ENCODE assay signal across 24 cellular contexts in genomic region chr12:93793983-93794382, GRCh38.
A peak's percentile ranks its signal among the peaks of the same experiment; 100 is the strongest.
DNase-seq lines count a peak whose midpoint lies in the region; ATAC-seq, FAIRE-seq and TF ChIP-seq lines count a peak whose summit lies in the region.
"Had no signal": no experiment of that assay in that cellular context is flagged by ENCODE, and none has a peak within 500 bp of the region (broad histone marks: within the 10 kb centered on the region; RNA-seq: fewer than 3 reads in every experiment).

No MANE protein-coding gene starts in this region.

- no peaks in the 10 kb centered on the region for H3K9me2 ChIP-seq in GM23248 (ENCODE audit: insufficient read depth)

- H3K36me3 ChIP-seq in GM23248 (ENCODE audit: low read depth) = no peaks in the 10 kb centered on the region
- H3K36me3 ChIP-seq: colonic mucosa, upper lobe of right lung had no signal

- H3K79me2 ChIP-seq in GM23248 (ENCODE audit: insufficient read depth) = peaks cover 7% of the 10 kb centered on the region; the same call in 1 of the 2 replicates
- H3K79me2 ChIP-seq: hepatocyte had no signal

- no peak overlapping the region for H3K4me2 ChIP-seq in GM23248 (ENCODE audit: unreplicated experiment)
- H3K4me2 ChIP-seq: hepatocyte, smooth muscle cell had no signal

- H3K4me3 ChIP-seq in GM23248 (no peak overlapping the region), choroid plexus epithelial cell (ENCODE audit: low read depth, low read length) (no peak overlapping the region)
- H3K4me3 ChIP-seq: colonic mucosa, GM12878, hepatocyte, smooth muscle cell, upper lobe of right lung had no signal

- no peaks in the 10 kb centered on the region for H4K20me1 ChIP-seq in GM23248 (ENCODE audit: insufficient read depth)

- peaks cover 30% of the 10 kb centered on the region; the same call in 1 of the 2 replicates for H3F3A ChIP-seq in GM23248 (ENCODE audit: insufficient read depth)

- FAIRE-seq in frontal cortex (lab: Jason Lieb, UNC) = no peak
- FAIRE-seq: GM12878 had no signal

- no peak for ATAC-seq in HG03280 (IDR thresholded peaks at IDR 0.05; ENCODE audit: unreplicated experiment)
- ATAC-seq: activated naive CD8-positive, alpha-beta T cell treated with anti-CD3 and anti-CD28 coated beads, Interleukin-2, amount 50 U/mL, for 24 hours; upper lobe of right lung had no signal

- no peak for TF ChIP-seq CTCF in choroid plexus epithelial cell (conservative IDR thresholded peaks at IDR 0.05; ENCODE audit: low read depth, low read length)

- H3K27ac ChIP-seq in GM23248 = no peak overlapping the region
- H3K27ac ChIP-seq: colonic mucosa, hepatocyte, upper lobe of right lung had no signal

- H3K27me3 ChIP-seq in GM23248 (replicated peaks; ENCODE audit: insufficient read depth) = no peaks in the 10 kb centered on the region
- H3K27me3 ChIP-seq: colonic mucosa, hepatocyte, upper lobe of right lung had no signal

- H3K9ac ChIP-seq in GM23248 = no peak overlapping the region

- H2AFZ ChIP-seq in GM23248 = no peak overlapping the region; the same call in 1 of the 2 replicates
- H2AFZ ChIP-seq: hepatocyte had no signal

- peaks cover 52% of the 10 kb centered on the region for H3K4me1 ChIP-seq in GM23248 (ENCODE audit: insufficient read depth)
- H3K4me1 ChIP-seq: colonic mucosa, upper lobe of right lung had no signal

- no peaks in the 10 kb centered on the region for H3K9me3 ChIP-seq in GM23248 (ENCODE audit: low read depth)
- H3K9me3 ChIP-seq: colonic mucosa, upper lobe of right lung had no signal

- peak; percentile 77 for DNase-seq in GM23248
- peak; percentile 67 for DNase-seq in M059J (ENCODE audit: low read depth)
- DNase-seq in choroid plexus epithelial cell (ENCODE audit: low read depth) = peak; percentile 97
- peak; percentile 93 for DNase-seq in iris pigment epithelial cell (ENCODE audit: low read depth)
- DNase-seq in frontal cortex (ENCODE audit: low spot score in 2 of 2) = no peak
- no peak for DNase-seq in A172 (ENCODE audit: low spot score)
- DNase-seq: activated CD4-positive, alpha-beta memory T cell treated with anti-CD3 and anti-CD28 coated beads for 36 hours; activated CD4-positive, alpha-beta T cell treated with anti-CD3 and anti-CD28 coated beads for 1 hour; activated naive CD4-positive, alpha-beta T cell; activated naive CD8-positive, alpha-beta T cell treated with anti-CD3 and anti-CD28 coated beads, Interleukin-2, amount 50 U/mL, for 24 hours; colonic mucosa; effector CD4-positive, alpha-beta T cell; H9; NCI-H1417; NCI-H2081; NCI-H2227 treated with DMSO at 0.1 percent for 48 hours; NCI-H526; NK-92 treated with Interleukin-12 subunit alpha and Interleukin-12 subunit beta, amount 100 ng/mL, for 24 hours; stimulated activated naive CD4-positive, alpha-beta T cell; upper lobe of right lung had no signal

- in situ Hi-C loops in GM23248 (cut with MboI) = no loop called here

Comparison
In these comparisons a context has a peak if more than half of its experiments do, and no peak if none do; other contexts are left out.
1. DNase-seq: peak in GM23248 (single experiment), M059J (single experiment), choroid plexus epithelial cell (single experiment) and iris pigment epithelial cell (single experiment); none in frontal cortex (0 of 2) and A172 (single experiment).